ENCODE assay signal across 24 cellular contexts in the genomic region with DNA sequence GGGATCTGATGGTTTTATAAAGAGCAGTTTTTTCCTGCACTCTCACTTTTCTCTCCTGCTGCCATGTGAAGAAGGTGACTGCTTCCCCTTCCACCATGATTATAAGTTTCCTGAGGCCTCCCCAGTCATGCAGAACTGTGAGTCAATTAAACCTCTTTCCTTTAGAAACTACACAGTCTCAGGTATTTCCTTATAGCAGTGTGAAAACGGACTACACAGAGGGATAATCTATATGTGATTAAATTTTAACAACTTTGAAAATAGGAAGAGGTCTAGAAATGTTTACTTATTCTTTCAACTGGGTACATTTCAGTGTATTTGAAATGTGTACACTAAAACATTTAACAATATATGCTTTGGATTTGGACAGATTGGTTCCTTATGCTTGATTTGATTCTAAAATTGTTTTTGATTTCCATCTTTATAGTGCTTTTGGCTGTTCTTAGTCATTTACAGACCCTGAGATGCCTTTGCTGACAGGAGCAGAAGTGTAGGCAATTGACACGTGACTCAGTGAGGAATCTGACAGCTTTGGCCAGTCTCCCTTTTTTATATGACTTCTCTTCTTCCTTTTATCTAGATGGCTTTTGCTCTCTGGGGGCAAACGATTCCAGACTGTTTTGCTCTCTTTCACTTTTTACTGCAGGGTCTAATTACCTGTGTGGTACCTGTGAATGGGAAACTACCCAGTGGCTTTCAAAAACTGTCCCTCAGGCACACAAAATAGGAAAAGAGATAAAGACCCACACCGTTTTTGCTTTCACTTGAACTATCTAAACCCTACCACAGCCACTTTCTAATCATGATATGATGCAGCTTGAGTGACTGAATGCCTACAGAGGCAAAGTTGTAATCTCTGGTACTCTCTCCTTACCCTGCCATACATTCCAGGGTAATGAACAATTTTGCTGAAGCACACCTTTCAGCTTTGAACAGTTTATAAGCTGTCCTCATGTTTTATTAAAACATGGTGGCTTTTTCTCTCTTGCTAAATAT.
"Had no signal": no experiment of that assay in that cellular context is flagged by ENCODE, and none has a peak within 500 bp of the region (broad histone marks: within the 10 kb centered on the region; RNA-seq: fewer than 3 reads in every experiment).

No MANE protein-coding gene starts in this region.

- H3K27ac Mint-ChIP-seq: activated naive CD4-positive, alpha-beta T cell treated with anti-CD3 and anti-CD28 coated beads, Interleukin-2, amount 50 U/mL, for 24 hours; effector memory CD8-positive, alpha-beta T cell; naive thymus-derived CD4-positive, alpha-beta T cell; neural progenitor cell; T-cell; T-helper 2 cell treated with Interferon-gamma antibody and Interleukin-4, amounts not matched to agents 5 μg/mL and 100 μg/mL, for 36 hours; WTC11 had no signal

- H3K27me3 Mint-ChIP-seq: activated naive CD4-positive, alpha-beta T cell treated with anti-CD3 and anti-CD28 coated beads, Interleukin-2, amount 50 U/mL, for 24 hours; effector memory CD8-positive, alpha-beta T cell; naive thymus-derived CD4-positive, alpha-beta T cell; T-cell had no signal

- DNase-seq: activated gamma-delta T cell treated with Interleukin-2 at 50 U/mL for 16 hours; activated T-cell treated with anti-CD3 and anti-CD28 coated beads, Interleukin-2, amount 50 U/mL, for 1 hour; brain microvascular endothelial cell; central memory CD4-positive, alpha-beta T cell; dorsolateral prefrontal cortex; effector memory CD8-positive, alpha-beta T cell; head of caudate nucleus; lower lobe of right lung; naive thymus-derived CD4-positive, alpha-beta T cell; spleen; stimulated activated CD4-positive, alpha-beta T cell treated with anti-CD3 and anti-CD28 coated beads, Interleukin-4, amount 100 ng/mL, for 1 hour; stimulated activated naive CD4-positive, alpha-beta T cell; T-cell; upper lobe of left lung had no signal

- H3K36me3 Mint-ChIP-seq: activated naive CD4-positive, alpha-beta T cell treated with anti-CD3 and anti-CD28 coated beads, Interleukin-2, amount 50 U/mL, for 24 hours; naive thymus-derived CD4-positive, alpha-beta T cell; neural progenitor cell; T-cell; WTC11 had no signal

- ATAC-seq: effector memory CD8-positive, alpha-beta T cell; gastroesophageal sphincter; left lobe of liver; lower lobe of right lung; naive thymus-derived CD4-positive, alpha-beta T cell; T-cell; WTC11 had no signal

- H3K9me3 Mint-ChIP-seq: activated naive CD4-positive, alpha-beta T cell treated with anti-CD3 and anti-CD28 coated beads, Interleukin-2, amount 50 U/mL, for 24 hours; neural progenitor cell; WTC11 had no signal

- H3K27me3 ChIP-seq: ascending aorta, brain microvascular endothelial cell, dorsolateral prefrontal cortex, esophagus muscularis mucosa, gastroesophageal sphincter, neural progenitor cell, spleen, upper lobe of left lung had no signal

- H3K9me3 ChIP-seq: ascending aorta, esophagus muscularis mucosa, gastroesophageal sphincter, lower lobe of right lung, prostate gland, spleen, thoracic aorta, upper lobe of left lung had no signal

- H3K4me3 ChIP-seq: ascending aorta, dorsolateral prefrontal cortex, esophagus muscularis mucosa, gastroesophageal sphincter, lower lobe of right lung, neural progenitor cell, prostate gland, spleen, thoracic aorta, upper lobe of left lung had no signal

- H2AFZ ChIP-seq: neural progenitor cell had no signal

- H3K4me1 Mint-ChIP-seq: activated naive CD4-positive, alpha-beta T cell treated with anti-CD3 and anti-CD28 coated beads, Interleukin-2, amount 50 U/mL, for 24 hours; naive thymus-derived CD4-positive, alpha-beta T cell; neural progenitor cell; T-cell had no signal

- H3K36me3 ChIP-seq: ascending aorta, brain microvascular endothelial cell, esophagus muscularis mucosa, gastroesophageal sphincter, lower lobe of right lung, neural progenitor cell, prostate gland, spleen, thoracic aorta, upper lobe of left lung had no signal

- H3K4me1 ChIP-seq: ascending aorta, esophagus muscularis mucosa, gastroesophageal sphincter, lower lobe of right lung, neural progenitor cell, prostate gland, spleen, upper lobe of left lung had no signal

- H3K4me3 Mint-ChIP-seq: activated naive CD4-positive, alpha-beta T cell treated with anti-CD3 and anti-CD28 coated beads, Interleukin-2, amount 50 U/mL, for 24 hours; effector memory CD8-positive, alpha-beta T cell; naive thymus-derived CD4-positive, alpha-beta T cell; neural progenitor cell; T-cell; T-helper 2 cell treated with Interferon-gamma antibody and Interleukin-4, amounts not matched to agents 5 μg/mL and 100 μg/mL, for 36 hours; WTC11 had no signal

- H3K27ac ChIP-seq: ascending aorta, brain microvascular endothelial cell, dorsolateral prefrontal cortex, esophagus muscularis mucosa, gastroesophageal sphincter, lower lobe of right lung, neural progenitor cell, spleen, thoracic aorta, upper lobe of left lung had no signal
